29 cellular contexts compared by ENCODE assay signal in the genomic region with DNA sequence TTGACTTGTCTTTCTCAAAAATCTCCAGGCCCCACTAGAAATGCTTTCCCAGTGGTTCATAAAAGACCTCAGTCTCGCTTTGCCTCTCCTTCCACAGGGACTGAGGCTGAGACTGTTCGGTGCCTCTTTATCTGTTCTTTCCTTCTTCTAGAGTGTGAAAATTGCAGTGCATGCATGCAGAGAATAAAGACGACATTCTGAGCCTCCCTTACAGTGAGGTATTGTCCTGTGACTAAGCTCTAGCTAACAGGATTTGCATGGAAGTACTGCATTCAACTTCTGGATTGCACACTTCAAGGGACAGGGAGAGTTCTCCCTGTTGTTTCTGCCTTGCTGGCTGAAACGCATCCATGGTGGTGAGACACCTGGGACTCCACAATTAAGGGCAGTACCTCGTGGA.
A peak's percentile ranks its signal among the peaks of the same experiment; 100 is the strongest.
DNase-seq lines count a peak whose midpoint lies in the region; TF ChIP-seq lines count a peak whose summit lies in the region.
"Had no signal": no experiment of that assay in that cellular context is flagged by ENCODE, and none has a peak within 500 bp of the region (broad histone marks: within the 10 kb centered on the region; RNA-seq: fewer than 3 reads in every experiment).

No MANE protein-coding gene starts in this region.

- H3K4me3 Mint-ChIP-seq in activated CD4-positive, alpha-beta memory T cell treated with anti-CD3 and anti-CD28 coated beads, Interleukin-2, amount 10 ng/mL, durations not matched to agents 7 days and 5 days, result no peak overlapping the region
- H3K4me3 Mint-ChIP-seq in activated CD4-positive, alpha-beta memory T cell treated with anti-CD3 and anti-CD28 coated beads for 36 hours, result no peak overlapping the region
- H3K4me3 Mint-ChIP-seq: activated naive CD4-positive, alpha-beta T cell treated with anti-CD3 and anti-CD28 coated beads, Interleukin-2, amount 10 ng/mL, durations not matched to agents 7 days and 5 days; IgD-negative memory B cell; nephron; stimulated activated naive CD8-positive, alpha-beta T cell treated with anti-CD3 and anti-CD28 coated beads, Interleukin-15, Interleukin-2, amounts not matched to agents 100 ng/mL and 50 ng/mL, for 24 hours; type B pancreatic cell had no signal

- no peak for TF ChIP-seq CTCF in retinal pigment epithelial cell (conservative IDR thresholded peaks at IDR 0.05; ENCODE audit: low read depth, low read length)

- CTCF ChIA-PET in activated CD4-positive, alpha-beta memory T cell treated with anti-CD3 and anti-CD28 coated beads, Interleukin-2, amount 10 ng/mL, durations not matched to agents 7 days and 5 days (lab: Charles Lee), result no interaction called here
- CTCF ChIA-PET in activated CD4-positive, alpha-beta memory T cell treated with anti-CD3 and anti-CD28 coated beads for 36 hours (lab: Charles Lee), result no interaction called here

- H3K36me3 Mint-ChIP-seq in activated CD4-positive, alpha-beta memory T cell treated with anti-CD3 and anti-CD28 coated beads, Interleukin-2, amount 10 ng/mL, durations not matched to agents 7 days and 5 days (ENCODE audit: low read depth), result peaks cover 13% of the 10 kb centered on the region
- peaks cover 3% of the 10 kb centered on the region for H3K36me3 Mint-ChIP-seq in activated CD4-positive, alpha-beta memory T cell treated with anti-CD3 and anti-CD28 coated beads for 36 hours
- H3K36me3 Mint-ChIP-seq: activated naive CD4-positive, alpha-beta T cell treated with anti-CD3 and anti-CD28 coated beads, Interleukin-2, amount 10 ng/mL, durations not matched to agents 7 days and 5 days; IgD-negative memory B cell; type B pancreatic cell had no signal

- no peak for DNase-seq in activated CD4-positive, alpha-beta memory T cell treated with anti-CD3 and anti-CD28 coated beads, Interleukin-2, amount 10 ng/mL, durations not matched to agents 7 days and 5 days
- DNase-seq in activated CD4-positive, alpha-beta memory T cell treated with anti-CD3 and anti-CD28 coated beads for 36 hours, result no peak
- DNase-seq in globus pallidus (ENCODE audit: low spot score), result peak; percentile 77
- peak; percentile 10 for DNase-seq in retinal pigment epithelial cell (ENCODE audit: low read depth)
- DNase-seq in mucosa of gallbladder (ENCODE audit: low spot score), result no peak
- no peak for DNase-seq in activated CD4-positive, alpha-beta T cell treated with anti-CD3 and anti-CD28 coated beads for 48 hours
- DNase-seq in dedifferentiated amniotic fluid mesenchymal stem cell (ENCODE audit: extremely low spot score), result no peak
- DNase-seq: 8988T; activated CD4-positive, alpha-beta T cell treated with anti-CD3 and anti-CD28 coated beads for 1 hour; activated naive CD4-positive, alpha-beta T cell treated with anti-CD3 and anti-CD28 coated beads, Interleukin-2, amount 10 ng/mL, durations not matched to agents 7 days and 5 days; AML-193; effector memory CD4-positive, alpha-beta T cell; GDM1; left ventricle myocardium superior; midbrain; NCI-H2081 treated with DMSO at 0.1 percent for 48 hours; NCI-H446; NK-92 treated with Interleukin-12 subunit alpha and Interleukin-12 subunit beta, amount 100 ng/mL, for 24 hours; pancreas; PC-9; SIG-M5; sigmoid colon had no signal

- H3K27me3 Mint-ChIP-seq in activated CD4-positive, alpha-beta memory T cell treated with anti-CD3 and anti-CD28 coated beads, Interleukin-2, amount 10 ng/mL, durations not matched to agents 7 days and 5 days, result peaks cover 3% of the 10 kb centered on the region
- H3K27me3 Mint-ChIP-seq in activated CD4-positive, alpha-beta memory T cell treated with anti-CD3 and anti-CD28 coated beads for 36 hours, result peaks cover 6% of the 10 kb centered on the region
- H3K27me3 Mint-ChIP-seq: type B pancreatic cell had no signal

- intact Hi-C loops in activated CD4-positive, alpha-beta memory T cell treated with anti-CD3 and anti-CD28 coated beads for 36 hours (cut with micrococcal nuclease), result no loop called here

- no peak overlapping the region for H3K4me3 ChIP-seq in retinal pigment epithelial cell (ENCODE audit: low read length)
- H3K4me3 ChIP-seq: esophagus muscularis mucosa, hepatocyte, pancreas, PC-9, sigmoid colon had no signal

- H3K27ac Mint-ChIP-seq in activated CD4-positive, alpha-beta memory T cell treated with anti-CD3 and anti-CD28 coated beads, Interleukin-2, amount 10 ng/mL, durations not matched to agents 7 days and 5 days, result peak overlapping the region; percentile 62
- H3K27ac Mint-ChIP-seq in activated CD4-positive, alpha-beta memory T cell treated with anti-CD3 and anti-CD28 coated beads for 36 hours, result no peak overlapping the region
- H3K27ac Mint-ChIP-seq: activated naive CD4-positive, alpha-beta T cell treated with anti-CD3 and anti-CD28 coated beads, Interleukin-2, amount 10 ng/mL, durations not matched to agents 7 days and 5 days; IgD-negative memory B cell; nephron; stimulated activated naive CD8-positive, alpha-beta T cell treated with anti-CD3 and anti-CD28 coated beads, Interleukin-15, Interleukin-2, amounts not matched to agents 100 ng/mL and 50 ng/mL, for 24 hours; type B pancreatic cell had no signal

- H3K4me1 Mint-ChIP-seq in activated CD4-positive, alpha-beta memory T cell treated with anti-CD3 and anti-CD28 coated beads, Interleukin-2, amount 10 ng/mL, durations not matched to agents 7 days and 5 days, result peaks cover 19% of the 10 kb centered on the region
- peaks cover 7% of the 10 kb centered on the region for H3K4me1 Mint-ChIP-seq in activated CD4-positive, alpha-beta memory T cell treated with anti-CD3 and anti-CD28 coated beads for 36 hours (ENCODE audit: low read depth)
- H3K4me1 Mint-ChIP-seq: activated naive CD4-positive, alpha-beta T cell treated with anti-CD3 and anti-CD28 coated beads, Interleukin-2, amount 10 ng/mL, durations not matched to agents 7 days and 5 days; IgD-negative memory B cell; nephron had no signal

- POLR2A ChIA-PET in activated CD4-positive, alpha-beta memory T cell treated with anti-CD3 and anti-CD28 coated beads, Interleukin-2, amount 10 ng/mL, durations not matched to agents 7 days and 5 days (lab: Charles Lee), result interaction anchor here (1.0 kb wide), 1 partner anchor 12 kb away, joined by 3 read pairs; no protein-coding TSS in a partner anchor
- POLR2A ChIA-PET in activated CD4-positive, alpha-beta memory T cell treated with anti-CD3 and anti-CD28 coated beads for 36 hours (lab: Charles Lee), result no interaction called here

- no peaks in the 10 kb centered on the region for H3K9me3 Mint-ChIP-seq in activated CD4-positive, alpha-beta memory T cell treated with anti-CD3 and anti-CD28 coated beads, Interleukin-2, amount 10 ng/mL, durations not matched to agents 7 days and 5 days
- no peaks in the 10 kb centered on the region for H3K9me3 Mint-ChIP-seq in activated CD4-positive, alpha-beta memory T cell treated with anti-CD3 and anti-CD28 coated beads for 36 hours
- H3K9me3 Mint-ChIP-seq: activated naive CD4-positive, alpha-beta T cell treated with anti-CD3 and anti-CD28 coated beads, Interleukin-2, amount 10 ng/mL, durations not matched to agents 7 days and 5 days; IgD-negative memory B cell; nephron; stimulated activated naive CD8-positive, alpha-beta T cell treated with anti-CD3 and anti-CD28 coated beads, Interleukin-15, Interleukin-2, amounts not matched to agents 100 ng/mL and 50 ng/mL, for 24 hours; type B pancreatic cell had no signal

- H3K27ac ChIP-seq in angular gyrus (ENCODE audit: low read depth, low read length), result peak overlapping the region; percentile 69
- H3K27ac ChIP-seq: esophagus muscularis mucosa, hepatocyte, pancreas, PC-9, sigmoid colon had no signal

Comparison
In these comparisons a context has a peak if more than half of its experiments do, and no peak if none do; other contexts are left out.
1. DNase-seq: peak in globus pallidus (single experiment) and retinal pigment epithelial cell (single experiment); none in activated CD4-positive, alpha-beta memory T cell treated with anti-CD3 and anti-CD28 coated beads, Interleukin-2, amount 10 ng/mL, durations not matched to agents 7 days and 5 days (single experiment), activated CD4-positive, alpha-beta memory T cell treated with anti-CD3 and anti-CD28 coated beads for 36 hours (single experiment), mucosa of gallbladder (single experiment), activated CD4-positive, alpha-beta T cell treated with anti-CD3 and anti-CD28 coated beads for 48 hours (single experiment) and dedifferentiated amniotic fluid mesenchymal stem cell (single experiment).